Comparison of ENCODE assay signal across 8 cellular contexts in genomic region chr4:143184503-143185252, GRCh38. TPM values are rescaled to one million over a fixed set of nuclear protein-coding genes. Genes with fewer than 3 reads are reported as not detected.
A peak's percentile ranks its signal among the peaks of the same experiment; 100 is the strongest.
DNase-seq lines count a peak whose midpoint lies in the region; ATAC-seq and TF ChIP-seq lines count a peak whose summit lies in the region.

Gene USP38, plus strand, starts transcription at chr4:143184917. Its CDS starts 534 bp downstream, at chr4:143185451.

- intact Hi-C loops in activated T-helper 1 cell treated with anti-CD3 and anti-CD28 coated beads, Interleukin-12 subunit alpha, Interleukin-12 subunit beta, Interleukin-2, Interleukin-4 antibody, amounts not matched to agents 30 ng/mL and 10 ng/mL and 1 ng/mL, durations not matched to agents 14 hours and 24 hours and 36 hours (cut with micrococcal nuclease), result loop anchor here (1.0 to 10.0 kb wide), 14 partner anchors 152 to 1993 kb away; partner anchors contain the start of genes ABCE1, ANAPC10, GAB1 and IL15
- intact Hi-C loops in naive thymus-derived CD4-positive, alpha-beta T cell (cut with micrococcal nuclease), result loop anchor here (1.0 to 10.0 kb wide), 22 partner anchors 14 to 1994 kb away; partner anchors contain the start of genes ABCE1 (in 2 of the 2), ANAPC10 (in 2 of the 2), INPP4B (in 2 of the 2) and SMARCA5 (in 2 of the 2)

- H2AFZ ChIP-seq in DND-41 (ENCODE audit: low read depth, low read length), result peak within 1 kb of the TSS; percentile 99

- H4K20me1 ChIP-seq in DND-41 (ENCODE audit: insufficient read depth, low read length), result peaks cover 28% of the 10 kb centered on the region

- H3K4me1 Mint-ChIP-seq in activated T-helper 1 cell treated with anti-CD3 and anti-CD28 coated beads, Interleukin-12 subunit alpha, Interleukin-12 subunit beta, Interleukin-2, Interleukin-4 antibody, amounts not matched to agents 30 ng/mL and 10 ng/mL and 1 ng/mL, durations not matched to agents 14 hours and 24 hours and 36 hours (ENCODE audit: low read depth), result peaks cover 64% of the 10 kb centered on the region
- peaks cover 43 to 82% (median 72%) of the 10 kb centered on the region in 7 donors for H3K4me1 Mint-ChIP-seq in naive thymus-derived CD4-positive, alpha-beta T cell
- peaks cover 22 to 45% of the 10 kb centered on the region in 2 donors for H3K4me1 Mint-ChIP-seq in stimulated activated naive B cell treated with anti-CD40 and anti-IgM and Interleukin-4, amounts not matched to agents 10 μg/mL and 1 μg/mL and 100 μg/mL, for 72 hours

- H3K9me3 ChIP-seq in DND-41 (ENCODE audit: insufficient read depth, low read length, severe bottlenecking) (no peaks in the 10 kb centered on the region), KOPT-K1 (ENCODE audit: insufficient read depth, low read length, poor library complexity, severe bottlenecking) (no peaks in the 10 kb centered on the region)
- no peaks in the 10 kb centered on the region for H3K9me3 ChIP-seq in naive thymus-derived CD4-positive, alpha-beta T cell (ENCODE audit: control insufficient read depth in 2 of 3, low read length in 3 of 3)

- peaks cover 29% of the 10 kb centered on the region for H3K36me3 Mint-ChIP-seq in activated T-helper 1 cell treated with anti-CD3 and anti-CD28 coated beads, Interleukin-12 subunit alpha, Interleukin-12 subunit beta, Interleukin-2, Interleukin-4 antibody, amounts not matched to agents 30 ng/mL and 10 ng/mL and 1 ng/mL, durations not matched to agents 14 hours and 24 hours and 36 hours (ENCODE audit: low read depth)
- H3K36me3 Mint-ChIP-seq in naive thymus-derived CD4-positive, alpha-beta T cell, result peaks cover 3 to 34% (median 20%) of the 10 kb centered on the region in 5 donors
- peaks cover 9 to 43% of the 10 kb centered on the region in 2 donors for H3K36me3 Mint-ChIP-seq in stimulated activated naive B cell treated with anti-CD40 and anti-IgM and Interleukin-4, amounts not matched to agents 10 μg/mL and 1 μg/mL and 100 μg/mL, for 72 hours

- H3K36me3 ChIP-seq in DND-41 (ENCODE audit: insufficient read depth, low read length) (peaks cover 28% of the 10 kb centered on the region), KOPT-K1 (ENCODE audit: insufficient read depth, low read length) (peaks cover 12% of the 10 kb centered on the region)
- peaks cover 0 to 13% (median 0%) of the 10 kb centered on the region in 3 experiments for H3K36me3 ChIP-seq in naive thymus-derived CD4-positive, alpha-beta T cell (ENCODE audit: control insufficient read depth in 2 of 3, insufficient read depth in 3 of 3, low read length in 3 of 3)

- peak within 1 kb of the TSS; percentile 98 for H3K27ac Mint-ChIP-seq in activated T-helper 1 cell treated with anti-CD3 and anti-CD28 coated beads, Interleukin-12 subunit alpha, Interleukin-12 subunit beta, Interleukin-2, Interleukin-4 antibody, amounts not matched to agents 30 ng/mL and 10 ng/mL and 1 ng/mL, durations not matched to agents 14 hours and 24 hours and 36 hours
- H3K27ac Mint-ChIP-seq in naive thymus-derived CD4-positive, alpha-beta T cell, result peak within 1 kb of the TSS; percentile 93 to 99 (median 97)
- peak within 1 kb of the TSS; percentile 98 for H3K27ac Mint-ChIP-seq in stimulated activated naive B cell treated with anti-CD40 and anti-IgM and Interleukin-4, amounts not matched to agents 10 μg/mL and 1 μg/mL and 100 μg/mL, for 72 hours

- POLR2A ChIA-PET in naive thymus-derived CD4-positive, alpha-beta T cell (lab: Charles Lee), result no interaction called here

- H3K4me1 ChIP-seq in DND-41 (ENCODE audit: insufficient read depth, low read length), result peaks cover 47% of the 10 kb centered on the region
- peaks cover 29% of the 10 kb centered on the region in 2 donors for H3K4me1 ChIP-seq in naive thymus-derived CD4-positive, alpha-beta T cell (ENCODE audit: control insufficient read depth in 2 of 2, insufficient read depth in 2 of 2, low read length in 2 of 2)

- DNase-seq in DND-41 (peak; percentile 94), RKO (ENCODE audit: low spot score) (peak; percentile 97), fibroblast of gingiva (ENCODE audit: low read depth) (peak; percentile 91)
- DNase-seq in activated T-helper 1 cell treated with anti-CD3 and anti-CD28 coated beads, Interleukin-12 subunit alpha, Interleukin-12 subunit beta, Interleukin-2, Interleukin-4 antibody, amounts not matched to agents 30 ng/mL and 10 ng/mL and 1 ng/mL, durations not matched to agents 14 hours and 24 hours and 36 hours (ENCODE audit: low spot score), result peak; percentile 80
- DNase-seq in naive thymus-derived CD4-positive, alpha-beta T cell, result peak; percentile 74 to 90 (median 85)
- peak; percentile 90 for DNase-seq in stimulated activated naive B cell treated with anti-CD40 and anti-IgM and Interleukin-4, amounts not matched to agents 10 μg/mL and 1 μg/mL and 100 μg/mL, for 72 hours

- ATAC-seq in DND-41 (ENCODE audit: insufficient read depth, low read depth) (peak; percentile 83), GM21786 (IDR thresholded peaks at IDR 0.05; ENCODE audit: unreplicated experiment) (peak; percentile 75)
- peak; percentile 91 for ATAC-seq in naive thymus-derived CD4-positive, alpha-beta T cell
- ATAC-seq in stimulated activated naive B cell treated with anti-CD40 and anti-IgM and Interleukin-4, amounts not matched to agents 10 μg/mL and 1 μg/mL and 100 μg/mL, for 72 hours (replicated peaks), result peak; percentile 92

- H3K9ac ChIP-seq in DND-41 (ENCODE audit: low read depth, low read length), result peak within 1 kb of the TSS; percentile 82

- H3K27ac ChIP-seq in DND-41 (ENCODE audit: low read length) (peak within 1 kb of the TSS; percentile 95), KOPT-K1 (ENCODE audit: low read depth, low read length, poor library complexity, severe bottlenecking) (peak within 1 kb of the TSS; percentile 87)
- H3K27ac ChIP-seq in naive thymus-derived CD4-positive, alpha-beta T cell (ENCODE audit: low read depth, low read length), result peak within 1 kb of the TSS; percentile 96

- peak; percentile 15 for TF ChIP-seq CTCF in DND-41 (IDR thresholded peaks at IDR 0.05; ENCODE audit: borderline replicate concordance, extremely low read depth, low read length, poor library complexity, severe bottlenecking)

- H3K79me2 ChIP-seq in DND-41 (ENCODE audit: insufficient read depth, low read length), result peaks cover 61% of the 10 kb centered on the region

- H3K27me3 ChIP-seq in DND-41 (ENCODE audit: insufficient read depth, low read length, poor library complexity), result no peaks in the 10 kb centered on the region
- no peaks in the 10 kb centered on the region for H3K27me3 ChIP-seq in naive thymus-derived CD4-positive, alpha-beta T cell (ENCODE audit: control insufficient read depth in 2 of 2, insufficient read depth in 2 of 2, low read length in 2 of 2)

- CTCF ChIA-PET in naive thymus-derived CD4-positive, alpha-beta T cell (lab: Charles Lee), result no interaction called here

- H3K4me3 ChIP-seq in DND-41 (ENCODE audit: low read depth in 1 of 2, low read length in 2 of 2), result peak within 1 kb of the TSS; percentile 74 to 96
- H3K4me3 ChIP-seq in naive thymus-derived CD4-positive, alpha-beta T cell (ENCODE audit: low read length), result peak within 1 kb of the TSS; percentile 78

- H3K4me3 Mint-ChIP-seq in activated T-helper 1 cell treated with anti-CD3 and anti-CD28 coated beads, Interleukin-12 subunit alpha, Interleukin-12 subunit beta, Interleukin-2, Interleukin-4 antibody, amounts not matched to agents 30 ng/mL and 10 ng/mL and 1 ng/mL, durations not matched to agents 14 hours and 24 hours and 36 hours, result peak within 1 kb of the TSS; percentile 92
- H3K4me3 Mint-ChIP-seq in naive thymus-derived CD4-positive, alpha-beta T cell, result peak within 1 kb of the TSS; percentile 78 to 99 (median 94)
- H3K4me3 Mint-ChIP-seq in stimulated activated naive B cell treated with anti-CD40 and anti-IgM and Interleukin-4, amounts not matched to agents 10 μg/mL and 1 μg/mL and 100 μg/mL, for 72 hours, result peak within 1 kb of the TSS; percentile 83 to 94

- H3K4me2 ChIP-seq in DND-41 (ENCODE audit: insufficient read depth, low read length), result peak within 1 kb of the TSS; percentile 89

- H3K9me3 Mint-ChIP-seq in activated T-helper 1 cell treated with anti-CD3 and anti-CD28 coated beads, Interleukin-12 subunit alpha, Interleukin-12 subunit beta, Interleukin-2, Interleukin-4 antibody, amounts not matched to agents 30 ng/mL and 10 ng/mL and 1 ng/mL, durations not matched to agents 14 hours and 24 hours and 36 hours, result no peaks in the 10 kb centered on the region
- H3K9me3 Mint-ChIP-seq in naive thymus-derived CD4-positive, alpha-beta T cell, result no peaks in the 10 kb centered on the region
- H3K9me3 Mint-ChIP-seq in stimulated activated naive B cell treated with anti-CD40 and anti-IgM and Interleukin-4, amounts not matched to agents 10 μg/mL and 1 μg/mL and 100 μg/mL, for 72 hours, result no peaks in the 10 kb centered on the region

- no peaks in the 10 kb centered on the region for H3K27me3 Mint-ChIP-seq in activated T-helper 1 cell treated with anti-CD3 and anti-CD28 coated beads, Interleukin-12 subunit alpha, Interleukin-12 subunit beta, Interleukin-2, Interleukin-4 antibody, amounts not matched to agents 30 ng/mL and 10 ng/mL and 1 ng/mL, durations not matched to agents 14 hours and 24 hours and 36 hours (ENCODE audit: insufficient read depth)
- no peaks in the 10 kb centered on the region for H3K27me3 Mint-ChIP-seq in naive thymus-derived CD4-positive, alpha-beta T cell
- H3K27me3 Mint-ChIP-seq in stimulated activated naive B cell treated with anti-CD40 and anti-IgM and Interleukin-4, amounts not matched to agents 10 μg/mL and 1 μg/mL and 100 μg/mL, for 72 hours, result no peaks in the 10 kb centered on the region

RNA-seq across cellular contexts. Expression of gene USP38, which starts in this region (rescaled TPM):
- 29.8 and 32.0 TPM in 2 replicates for total RNA-seq in activated T-helper 1 cell treated with anti-CD3 and anti-CD28 coated beads, Interleukin-12 subunit alpha, Interleukin-12 subunit beta, Interleukin-2, Interleukin-4 antibody, amounts not matched to agents 30 ng/mL and 10 ng/mL and 1 ng/mL, durations not matched to agents 14 hours and 24 hours and 36 hours
- 10 to 100 TPM; 22.4 to 28.8 (median 24.3) TPM for total RNA-seq in naive thymus-derived CD4-positive, alpha-beta T cell
- 10 to 100 TPM; 17.7 to 26.2 TPM for polyA plus RNA-seq in naive thymus-derived CD4-positive, alpha-beta T cell

Comparison
In these comparisons a context has a peak if more than half of its experiments do, and no peak if none do; other contexts are left out.
1. Peak in every context shown above with its lines: DNase-seq, ATAC-seq, H3K4me3 ChIP-seq and H3K27ac ChIP-seq.